In genomic region chr16:19716183-19716582, GRCh38 we compare ENCODE assay signal across 1 cellular context.
TF ChIP-seq lines count a peak whose summit lies in the region.

No MANE protein-coding gene starts in this region.

TF ChIP-seq in endothelial cell of umbilical vein, 7 proteins besides CTCF, POLR2A, EP300 and RAD21:
- TF ChIP-seq EZH2 (IDR thresholded peaks at IDR 0.05; ENCODE audit: borderline replicate concordance, low read depth, low read length, severe bottlenecking): no peak
- no peak for TF ChIP-seq JUN (IDR thresholded peaks at IDR 0.05; ENCODE audit: borderline replicate concordance, insufficient read depth, insufficient read length, low read depth)
- no peak for TF ChIP-seq MYC (IDR thresholded peaks at IDR 0.05; ENCODE audit: low read depth, low read length)
- TF ChIP-seq, protein P1, sequence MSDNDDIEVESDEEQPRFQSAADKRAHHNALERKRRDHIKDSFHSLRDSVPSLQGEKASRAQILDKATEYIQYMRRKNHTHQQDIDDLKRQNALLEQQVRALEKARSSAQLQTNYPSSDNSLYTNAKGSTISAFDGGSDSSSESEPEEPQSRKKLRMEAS (IDR thresholded peaks at IDR 0.05; ENCODE audit: insufficient read depth, insufficient read length): no peak
- no peak for TF ChIP-seq FOS (IDR thresholded peaks at IDR 0.05; ENCODE audit: borderline replicate concordance, insufficient read depth, low read length)
- TF ChIP-seq GATA2 (IDR thresholded peaks at IDR 0.05; ENCODE audit: insufficient read depth, insufficient read length, low read depth, low read length): no peak
- no peak for TF ChIP-seq POLR2AphosphoS5 (IDR thresholded peaks at IDR 0.05; ENCODE audit: insufficient read depth, low read depth, low read length)
